Comparison of ENCODE assay signal across 12 cellular contexts in genomic region chr2:43399515-43400245, GRCh38.
DNase-seq lines count a peak whose midpoint lies in the region; ATAC-seq and TF ChIP-seq lines count a peak whose summit lies in the region.
"Had no signal": no experiment of that assay in that cellular context is flagged by ENCODE, and none has a peak within 500 bp of the region (broad histone marks: within the 10 kb centered on the region; RNA-seq: fewer than 3 reads in every experiment).

No MANE protein-coding gene starts in this region.

- H3K4me3 Mint-ChIP-seq in naive thymus-derived CD4-positive, alpha-beta T cell, result no peak overlapping the region
- H3K4me3 Mint-ChIP-seq in activated naive CD4-positive, alpha-beta T cell treated with anti-CD3 and anti-CD28 coated beads for 36 hours, result no peak overlapping the region
- H3K4me3 Mint-ChIP-seq: activated T-cell treated with anti-CD3 and anti-CD28 coated beads, Interleukin-2, amount 50 U/mL, for 24 hours; memory B cell; T-helper 2 cell treated with Interferon-gamma antibody and Interleukin-4, amounts not matched to agents 5 μg/mL and 100 μg/mL, for 36 hours had no signal

- intact Hi-C loops in sigmoid colon (cut with DNase I), result loop anchor here (2.0 to 5.0 kb wide), 3 partner anchors 52 to 147 kb away; no protein-coding TSS in a partner anchor
- intact Hi-C loops in naive thymus-derived CD4-positive, alpha-beta T cell (cut with micrococcal nuclease), result no loop called here
- intact Hi-C loops in activated naive CD4-positive, alpha-beta T cell treated with anti-CD3 and anti-CD28 coated beads for 36 hours (cut with micrococcal nuclease), result no loop called here

- TF ChIP-seq EP300 in gastroesophageal sphincter (IDR thresholded peaks at IDR 0.05) (no peak), sigmoid colon (IDR thresholded peaks at IDR 0.05) (peak in 3 of 4 donors; percentile 62 to 89 (median 76))

- H3K27me3 Mint-ChIP-seq in naive thymus-derived CD4-positive, alpha-beta T cell, result no peaks in the 10 kb centered on the region
- H3K27me3 Mint-ChIP-seq in activated naive CD4-positive, alpha-beta T cell treated with anti-CD3 and anti-CD28 coated beads for 36 hours (ENCODE audit: low read depth), result no peaks in the 10 kb centered on the region
- H3K27me3 Mint-ChIP-seq: activated T-cell treated with anti-CD3 and anti-CD28 coated beads, Interleukin-2, amount 50 U/mL, for 24 hours; memory B cell had no signal

- H3K4me1 ChIP-seq in RWPE2 (ENCODE audit: insufficient read depth, poor library complexity, severe bottlenecking), result no peaks in the 10 kb centered on the region
- H3K4me1 ChIP-seq in gastroesophageal sphincter, result peaks cover 11 to 80% (median 14%) of the 10 kb centered on the region in 3 donors
- peaks cover 0 to 63% (median 31%) of the 10 kb centered on the region in 4 donors for H3K4me1 ChIP-seq in sigmoid colon
- no peaks in the 10 kb centered on the region for H3K4me1 ChIP-seq in naive thymus-derived CD4-positive, alpha-beta T cell (ENCODE audit: control insufficient read depth in 2 of 2, insufficient read depth in 2 of 2, low read length in 2 of 2)

- H3K27ac Mint-ChIP-seq in naive thymus-derived CD4-positive, alpha-beta T cell, result no peak overlapping the region
- no peak overlapping the region for H3K27ac Mint-ChIP-seq in activated naive CD4-positive, alpha-beta T cell treated with anti-CD3 and anti-CD28 coated beads for 36 hours
- H3K27ac Mint-ChIP-seq: activated T-cell treated with anti-CD3 and anti-CD28 coated beads, Interleukin-2, amount 50 U/mL, for 24 hours; memory B cell; T-helper 2 cell treated with Interferon-gamma antibody and Interleukin-4, amounts not matched to agents 5 μg/mL and 100 μg/mL, for 36 hours had no signal

- no peak overlapping the region for H3K27ac ChIP-seq in RWPE2 (ENCODE audit: poor library complexity, severe bottlenecking)
- peak overlapping the region; percentile 77 to 85 (median 81) for H3K27ac ChIP-seq in gastroesophageal sphincter
- H3K27ac ChIP-seq in sigmoid colon, result peak overlapping the region; percentile 70 to 84 (median 80)
- no peak overlapping the region for H3K27ac ChIP-seq in naive thymus-derived CD4-positive, alpha-beta T cell (ENCODE audit: low read depth, low read length)

- H3K36me3 Mint-ChIP-seq in naive thymus-derived CD4-positive, alpha-beta T cell, result peaks cover 9 to 48% (median 41%) of the 10 kb centered on the region in 5 donors
- peaks cover 26% of the 10 kb centered on the region for H3K36me3 Mint-ChIP-seq in activated naive CD4-positive, alpha-beta T cell treated with anti-CD3 and anti-CD28 coated beads for 36 hours (ENCODE audit: low read depth)

- TF ChIP-seq CTCF in RWPE2 (IDR thresholded peaks at IDR 0.05; ENCODE audit: poor library complexity, severe bottlenecking) (no peak), gastroesophageal sphincter (IDR thresholded peaks at IDR 0.05) (peak in 1 of 4 experiments; percentile 6), sigmoid colon (IDR thresholded peaks at IDR 0.05) (no peak)

- H3K4me3 ChIP-seq in RWPE2 (ENCODE audit: severe bottlenecking) (no peak overlapping the region), gastroesophageal sphincter (no peak overlapping the region), sigmoid colon (no peak overlapping the region)
- no peak overlapping the region for H3K4me3 ChIP-seq in naive thymus-derived CD4-positive, alpha-beta T cell (ENCODE audit: low read length)

- CTCF ChIA-PET in naive thymus-derived CD4-positive, alpha-beta T cell (lab: Charles Lee), result no interaction called here
- CTCF ChIA-PET in activated naive CD4-positive, alpha-beta T cell treated with anti-CD3 and anti-CD28 coated beads for 36 hours (lab: Charles Lee), result no interaction called here

- ATAC-seq in RWPE2 (ENCODE audit: low read depth), result peak; percentile 36; the same call in 1 of the 3 replicates
- ATAC-seq in gastroesophageal sphincter, result peak; percentile 90
- ATAC-seq in naive thymus-derived CD4-positive, alpha-beta T cell, result no peak

- POLR2A ChIA-PET in naive thymus-derived CD4-positive, alpha-beta T cell (lab: Charles Lee), result no interaction called here

- H3K27me3 ChIP-seq in RWPE2 (ENCODE audit: insufficient read depth, poor library complexity, severe bottlenecking), result no peaks in the 10 kb centered on the region
- no peaks in the 10 kb centered on the region for H3K27me3 ChIP-seq in gastroesophageal sphincter
- H3K27me3 ChIP-seq in sigmoid colon, result no peaks in the 10 kb centered on the region
- H3K27me3 ChIP-seq in naive thymus-derived CD4-positive, alpha-beta T cell (ENCODE audit: control insufficient read depth in 2 of 2, insufficient read depth in 2 of 2, low read length in 2 of 2), result no peaks in the 10 kb centered on the region

- DNase-seq in GM04504 (ENCODE audit: low read depth) (peak; percentile 53), RWPE2 (ENCODE audit: low spot score) (no peak), sigmoid colon (peak; percentile 71), LoVo (ENCODE audit: low spot score) (no peak), HPDE6-E6E7 (ENCODE audit: extremely low spot score) (no peak)
- no peak for DNase-seq in naive thymus-derived CD4-positive, alpha-beta T cell
- no peak for DNase-seq in activated naive CD4-positive, alpha-beta T cell treated with anti-CD3 and anti-CD28 coated beads for 36 hours
- DNase-seq: activated T-cell treated with anti-CD3 and anti-CD28 coated beads, Interleukin-2, amount 50 U/mL, for 24 hours; NCI-H2081 treated with DMSO at 0.1 percent for 48 hours had no signal

- no peaks in the 10 kb centered on the region for H3K9me3 ChIP-seq in RWPE2 (ENCODE audit: severe bottlenecking)
- no peaks in the 10 kb centered on the region for H3K9me3 ChIP-seq in gastroesophageal sphincter
- no peaks in the 10 kb centered on the region for H3K9me3 ChIP-seq in sigmoid colon
- no peaks in the 10 kb centered on the region for H3K9me3 ChIP-seq in naive thymus-derived CD4-positive, alpha-beta T cell (ENCODE audit: control insufficient read depth in 2 of 3, low read length in 3 of 3)

- H3K9me3 Mint-ChIP-seq in naive thymus-derived CD4-positive, alpha-beta T cell, result no peaks in the 10 kb centered on the region
- H3K9me3 Mint-ChIP-seq in activated naive CD4-positive, alpha-beta T cell treated with anti-CD3 and anti-CD28 coated beads for 36 hours, result no peaks in the 10 kb centered on the region
- H3K9me3 Mint-ChIP-seq: activated T-cell treated with anti-CD3 and anti-CD28 coated beads, Interleukin-2, amount 50 U/mL, for 24 hours; memory B cell; T-helper 2 cell treated with Interferon-gamma antibody and Interleukin-4, amounts not matched to agents 5 μg/mL and 100 μg/mL, for 36 hours had no signal

- H3K36me3 ChIP-seq in RWPE2 (ENCODE audit: low read depth) (no peaks in the 10 kb centered on the region; the same call in none of the 2 replicates), gastroesophageal sphincter (no peaks in the 10 kb centered on the region), sigmoid colon (no peaks in the 10 kb centered on the region)
- peaks cover 0 to 37% (median 4%) of the 10 kb centered on the region in 3 experiments for H3K36me3 ChIP-seq in naive thymus-derived CD4-positive, alpha-beta T cell (ENCODE audit: control insufficient read depth in 2 of 3, insufficient read depth in 3 of 3, low read length in 3 of 3)

- TF ChIP-seq POLR2A in gastroesophageal sphincter (IDR thresholded peaks at IDR 0.05) (no peak), sigmoid colon (IDR thresholded peaks at IDR 0.05) (no peak)

- H3K4me1 Mint-ChIP-seq in naive thymus-derived CD4-positive, alpha-beta T cell, result peaks cover 0 to 19% (median 4%) of the 10 kb centered on the region in 7 donors
- peaks cover 4% of the 10 kb centered on the region for H3K4me1 Mint-ChIP-seq in activated naive CD4-positive, alpha-beta T cell treated with anti-CD3 and anti-CD28 coated beads for 36 hours (ENCODE audit: low read depth)

- 16 to 20% methylated on average over 3 to 4 of the region's 4 CpGs for WGBS in gastroesophageal sphincter (ENCODE audit: low coverage in 1 of 2), 2 donors
- 77 to 87% methylated on average over 4 of the region's 4 CpGs for WGBS in sigmoid colon, 2 donors

Comparison
In these comparisons a context has a peak if more than half of its experiments do, and no peak if none do; other contexts are left out.
1. DNase-seq: peak in GM04504 (single experiment) and sigmoid colon (single experiment); none in RWPE2 (single experiment), naive thymus-derived CD4-positive, alpha-beta T cell (0 of 9), activated naive CD4-positive, alpha-beta T cell treated with anti-CD3 and anti-CD28 coated beads for 36 hours (single experiment), LoVo (single experiment) and HPDE6-E6E7 (single experiment).
2. H3K27ac ChIP-seq: peak in gastroesophageal sphincter (4 of 4) and sigmoid colon (4 of 4); none in RWPE2 (single experiment) and naive thymus-derived CD4-positive, alpha-beta T cell (single experiment).